Comparison of ENCODE assay signal across 29 cellular contexts in genomic region chr16:20255002-20255401, GRCh38.
"Had no signal": no experiment of that assay in that cellular context is flagged by ENCODE, and none has a peak within 500 bp of the region (broad histone marks: within the 10 kb centered on the region; RNA-seq: fewer than 3 reads in every experiment).

No MANE protein-coding gene starts in this region.

- H3K27ac Mint-ChIP-seq: stimulated activated effector memory CD8-positive, alpha-beta T cell treated with anti-CD3 and anti-CD28 coated beads, Interleukin-12 subunit alpha, Interleukin-12 subunit beta, amount 100 ng/mL, for 72 hours; stimulated activated memory B cell treated with anti-CD40 and anti-IgM and Interleukin-4, amounts not matched to agents 10 μg/mL and 1 μg/mL and 100 μg/mL, for 72 hours; stimulated activated naive B cell treated with anti-CD40 and anti-IgM and Interleukin-4, amounts not matched to agents 10 μg/mL and 1 μg/mL and 100 μg/mL, for 72 hours; stimulated activated naive CD8-positive, alpha-beta T cell treated with anti-CD3 and anti-CD28 coated beads, Interleukin-15, amount 100 ng/mL, for 72 hours; stimulated activated naive CD8-positive, alpha-beta T cell treated with anti-CD3 and anti-CD28 coated beads, Interleukin-15, Interleukin-2, amounts not matched to agents 100 ng/mL and 50 ng/mL, for 24 hours; type B pancreatic cell had no signal

- H3K27me3 Mint-ChIP-seq: stimulated activated memory B cell treated with anti-CD40 and anti-IgM and Interleukin-4, amounts not matched to agents 10 μg/mL and 1 μg/mL and 100 μg/mL, for 72 hours; stimulated activated naive CD8-positive, alpha-beta T cell treated with anti-CD3 and anti-CD28 coated beads, Interleukin-15, amount 100 ng/mL, for 72 hours had no signal

- H3K27me3 ChIP-seq: suprapubic skin, testis, thyroid gland, tibial artery, tibial nerve, transverse colon, upper lobe of left lung, upper lobe of right lung, uterus, vagina had no signal

- H3K4me1 Mint-ChIP-seq: stimulated activated effector memory CD8-positive, alpha-beta T cell treated with anti-CD3 and anti-CD28 coated beads, Interleukin-12 subunit alpha, Interleukin-12 subunit beta, amount 100 ng/mL, for 72 hours; stimulated activated memory B cell treated with anti-CD40 and anti-IgM and Interleukin-4, amounts not matched to agents 10 μg/mL and 1 μg/mL and 100 μg/mL, for 72 hours; stimulated activated naive B cell treated with anti-CD40 and anti-IgM and Interleukin-4, amounts not matched to agents 10 μg/mL and 1 μg/mL and 100 μg/mL, for 72 hours; stimulated activated naive CD8-positive, alpha-beta T cell treated with anti-CD3 and anti-CD28 coated beads, Interleukin-15, amount 100 ng/mL, for 72 hours had no signal

- FAIRE-seq: urothelium cell line had no signal

- H3K36me3 Mint-ChIP-seq: stimulated activated effector memory CD8-positive, alpha-beta T cell treated with anti-CD3 and anti-CD28 coated beads, Interleukin-12 subunit alpha, Interleukin-12 subunit beta, amount 100 ng/mL, for 72 hours; stimulated activated memory B cell treated with anti-CD40 and anti-IgM and Interleukin-4, amounts not matched to agents 10 μg/mL and 1 μg/mL and 100 μg/mL, for 72 hours; type B pancreatic cell had no signal

- H3K4me3 Mint-ChIP-seq: stimulated activated effector memory CD8-positive, alpha-beta T cell treated with anti-CD3 and anti-CD28 coated beads, Interleukin-12 subunit alpha, Interleukin-12 subunit beta, amount 100 ng/mL, for 72 hours; stimulated activated memory B cell treated with anti-CD40 and anti-IgM and Interleukin-4, amounts not matched to agents 10 μg/mL and 1 μg/mL and 100 μg/mL, for 72 hours; stimulated activated naive B cell treated with anti-CD40 and anti-IgM and Interleukin-4, amounts not matched to agents 10 μg/mL and 1 μg/mL and 100 μg/mL, for 72 hours; stimulated activated naive CD8-positive, alpha-beta T cell treated with anti-CD3 and anti-CD28 coated beads, Interleukin-15, amount 100 ng/mL, for 72 hours; stimulated activated naive CD8-positive, alpha-beta T cell treated with anti-CD3 and anti-CD28 coated beads, Interleukin-15, Interleukin-2, amounts not matched to agents 100 ng/mL and 50 ng/mL, for 24 hours; type B pancreatic cell had no signal

- DNase-seq: stimulated activated CD4-positive, alpha-beta T cell treated with anti-CD3 and anti-CD28 coated beads, Interleukin-2, amount 100 ng/mL, for 48 hours; stimulated activated CD4-positive, alpha-beta T cell treated with anti-CD3 and anti-CD28 coated beads, Interleukin-4, amount 100 ng/mL, for 1 hour; stimulated activated CD4-positive, alpha-beta T cell treated with anti-CD3 and anti-CD28 coated beads, Interleukin-4, amount 100 ng/mL, for 24 hours; stimulated activated CD4-positive, alpha-beta T cell treated with anti-CD3 and anti-CD28 coated beads, Interleukin-4, amount 100 ng/mL, for 4 hours; stimulated activated CD8-positive, alpha-beta memory T cell treated with anti-CD3 and anti-CD28 coated beads, Interleukin-4, amount 100 ng/mL, for 48 hours; stimulated activated naive B cell treated with anti-CD40 and anti-IgM and Interleukin-4, amounts not matched to agents 10 μg/mL and 1 μg/mL and 100 μg/mL, for 72 hours; stimulated activated naive CD4-positive, alpha-beta T cell; stimulated activated naive CD4-positive, alpha-beta T cell treated with Interleukin-2 at 50 U/mL for 16 hours; stimulated activated naive CD8-positive, alpha-beta T cell treated with anti-CD3 and anti-CD28 coated beads, Interleukin-15, amount 100 ng/mL, for 72 hours; stimulated activated naive CD8-positive, alpha-beta T cell treated with anti-CD3 and anti-CD28 coated beads, Interleukin-15, Interleukin-2, amounts not matched to agents 100 U/mL and 50 U/mL, for 24 hours; stomach; substantia nigra; testis; thyroid gland; tibial artery; transverse colon; trophoblast cell; upper lobe of left lung; upper lobe of right lung; uterus had no signal

- H3K4me3 ChIP-seq: stomach, suprapubic skin, testis, thoracic aorta, thyroid gland, tibial artery, tibial nerve, transverse colon, upper lobe of left lung, upper lobe of right lung, uterus, vagina had no signal

- ATAC-seq: stimulated activated effector memory CD8-positive, alpha-beta T cell treated with anti-CD3 and anti-CD28 coated beads, Interleukin-12 subunit alpha, Interleukin-12 subunit beta, amount 100 ng/mL, for 72 hours; stimulated activated memory B cell treated with anti-CD40 and anti-IgM and Interleukin-4, amounts not matched to agents 10 μg/mL and 1 μg/mL and 100 μg/mL, for 72 hours; stimulated activated naive B cell treated with anti-CD40 and anti-IgM and Interleukin-4, amounts not matched to agents 10 μg/mL and 1 μg/mL and 100 μg/mL, for 72 hours; stimulated activated naive CD8-positive, alpha-beta T cell treated with anti-CD3 and anti-CD28 coated beads, Interleukin-15, amount 100 ng/mL, for 72 hours; stimulated activated naive CD8-positive, alpha-beta T cell treated with anti-CD3 and anti-CD28 coated beads, Interleukin-15, Interleukin-2, amounts not matched to agents 100 U/mL and 50 U/mL, for 24 hours; upper lobe of right lung had no signal

- H3K36me3 ChIP-seq: stomach, suprapubic skin, thoracic aorta, thyroid gland, tibial artery, tibial nerve, transverse colon, upper lobe of left lung, upper lobe of right lung, uterus, vagina had no signal

- H3K27ac ChIP-seq: stomach, suprapubic skin, testis, thoracic aorta, thyroid gland, tibial artery, tibial nerve, transverse colon, upper lobe of left lung, upper lobe of right lung, uterus, vagina had no signal

- H3K9me3 ChIP-seq: suprapubic skin, testis, thoracic aorta, thyroid gland, tibial artery, transverse colon, upper lobe of right lung, uterus, vagina had no signal

- H3K4me1 ChIP-seq: stomach, suprapubic skin, testis, thyroid gland, tibial artery, tibial nerve, transverse colon, upper lobe of left lung, upper lobe of right lung, uterus, vagina had no signal
